In genomic region chr3:103794656-103795055, GRCh38 we compare ENCODE assay signal across 10 cellular contexts.
DNase-seq lines count a peak whose midpoint lies in the region; ATAC-seq and TF ChIP-seq lines count a peak whose summit lies in the region.
"Had no signal": no experiment of that assay in that cellular context is flagged by ENCODE, and none has a peak within 500 bp of the region (broad histone marks: within the 10 kb centered on the region; RNA-seq: fewer than 3 reads in every experiment).

No MANE protein-coding gene starts in this region.

- intact Hi-C loops in activated naive CD4-positive, alpha-beta T cell treated with anti-CD3 and anti-CD28 coated beads for 36 hours (cut with micrococcal nuclease), result no loop called here

- H3K27ac Mint-ChIP-seq in neural crest cell (ENCODE audit: unreplicated experiment), result no peak overlapping the region
- no peak overlapping the region for H3K27ac Mint-ChIP-seq in activated naive CD4-positive, alpha-beta T cell treated with anti-CD3 and anti-CD28 coated beads for 36 hours
- H3K27ac Mint-ChIP-seq in activated T-cell treated with anti-CD3 and anti-CD28 coated beads, Interleukin-2, amount 50 U/mL, for 72 hours, result no peak overlapping the region
- H3K27ac Mint-ChIP-seq: activated CD4-positive, alpha-beta T cell treated with anti-CD3 and anti-CD28 coated beads for 36 hours had no signal

- no peak overlapping the region for H3K27ac ChIP-seq in VCaP
- no peak overlapping the region for H3K27ac ChIP-seq in caudate nucleus (ENCODE audit: low read depth, low read length)

- no peaks in the 10 kb centered on the region for H3K27me3 Mint-ChIP-seq in neural crest cell (ENCODE audit: low read depth)
- H3K27me3 Mint-ChIP-seq in activated naive CD4-positive, alpha-beta T cell treated with anti-CD3 and anti-CD28 coated beads for 36 hours (ENCODE audit: low read depth), result no peaks in the 10 kb centered on the region
- H3K27me3 Mint-ChIP-seq in activated T-cell treated with anti-CD3 and anti-CD28 coated beads, Interleukin-2, amount 50 U/mL, for 72 hours (ENCODE audit: low read depth), result no peaks in the 10 kb centered on the region
- H3K27me3 Mint-ChIP-seq: activated CD4-positive, alpha-beta T cell treated with anti-CD3 and anti-CD28 coated beads for 36 hours had no signal

- H3K9me3 Mint-ChIP-seq in neural crest cell, result peaks cover 3% of the 10 kb centered on the region
- no peaks in the 10 kb centered on the region for H3K9me3 Mint-ChIP-seq in activated naive CD4-positive, alpha-beta T cell treated with anti-CD3 and anti-CD28 coated beads for 36 hours
- peaks cover 0 to 2% of the 10 kb centered on the region in 2 donors for H3K9me3 Mint-ChIP-seq in activated T-cell treated with anti-CD3 and anti-CD28 coated beads, Interleukin-2, amount 50 U/mL, for 72 hours

- TF ChIP-seq EP300 in Ishikawa (IDR thresholded peaks at IDR 0.05; ENCODE audit: borderline replicate concordance), result no peak

- peak; percentile 38; the same call in 1 of the 2 replicates for TF ChIP-seq RAD21 in Ishikawa (IDR thresholded peaks at IDR 0.05; ENCODE audit: low read depth)

- no peak for DNase-seq in GM13977 (ENCODE audit: low spot score)
- no peak for DNase-seq in neural crest cell (ENCODE audit: low read depth, low spot score)
- no peak for DNase-seq in activated naive CD4-positive, alpha-beta T cell treated with anti-CD3 and anti-CD28 coated beads for 36 hours
- no peak for DNase-seq in activated T-cell treated with anti-CD3 and anti-CD28 coated beads, Interleukin-2, amount 50 U/mL, for 72 hours
- DNase-seq in caudate nucleus (lab: John Stamatoyannopoulos, UW), result no peak
- DNase-seq: activated CD4-positive, alpha-beta T cell treated with anti-CD3 and anti-CD28 coated beads for 36 hours; activated naive CD4-positive, alpha-beta T cell treated with Interleukin-2 at 50 U/mL for 16 hours; stimulated activated CD8-positive, alpha-beta memory T cell treated with anti-CD3 and anti-CD28 coated beads, Interleukin-4, amount 100 ng/mL, for 48 hours had no signal

- H3K4me1 Mint-ChIP-seq in neural crest cell, result no peaks in the 10 kb centered on the region
- no peaks in the 10 kb centered on the region for H3K4me1 Mint-ChIP-seq in activated naive CD4-positive, alpha-beta T cell treated with anti-CD3 and anti-CD28 coated beads for 36 hours (ENCODE audit: low read depth)
- no peaks in the 10 kb centered on the region for H3K4me1 Mint-ChIP-seq in activated T-cell treated with anti-CD3 and anti-CD28 coated beads, Interleukin-2, amount 50 U/mL, for 72 hours (ENCODE audit: low read depth)
- H3K4me1 Mint-ChIP-seq: activated CD4-positive, alpha-beta T cell treated with anti-CD3 and anti-CD28 coated beads for 36 hours had no signal

- TF ChIP-seq CTCF in GM13977 (IDR thresholded peaks at IDR 0.05; ENCODE audit: extremely low read depth, insufficient read depth, missing control alignments), result peak; percentile 27
- peak; percentile 69 for TF ChIP-seq CTCF in VCaP (conservative IDR thresholded peaks at IDR 0.05)
- peak; percentile 40 for TF ChIP-seq CTCF in neural crest cell (conservative IDR thresholded peaks at IDR 0.05)

- no peak overlapping the region for H3K4me3 Mint-ChIP-seq in neural crest cell
- no peak overlapping the region for H3K4me3 Mint-ChIP-seq in activated naive CD4-positive, alpha-beta T cell treated with anti-CD3 and anti-CD28 coated beads for 36 hours
- H3K4me3 Mint-ChIP-seq in activated T-cell treated with anti-CD3 and anti-CD28 coated beads, Interleukin-2, amount 50 U/mL, for 72 hours, result no peak overlapping the region
- H3K4me3 Mint-ChIP-seq: activated CD4-positive, alpha-beta T cell treated with anti-CD3 and anti-CD28 coated beads for 36 hours had no signal

- H3K36me3 Mint-ChIP-seq in neural crest cell (ENCODE audit: low read depth), result no peaks in the 10 kb centered on the region
- no peaks in the 10 kb centered on the region for H3K36me3 Mint-ChIP-seq in activated naive CD4-positive, alpha-beta T cell treated with anti-CD3 and anti-CD28 coated beads for 36 hours (ENCODE audit: low read depth)
- H3K36me3 Mint-ChIP-seq in activated T-cell treated with anti-CD3 and anti-CD28 coated beads, Interleukin-2, amount 50 U/mL, for 72 hours (ENCODE audit: insufficient read depth in 2 of 2), result no peaks in the 10 kb centered on the region

- no peak for ATAC-seq in activated T-cell treated with anti-CD3 and anti-CD28 coated beads, Interleukin-2, amount 50 U/mL, for 72 hours (replicated peaks in 1 of 2)
- ATAC-seq: activated CD4-positive, alpha-beta T cell treated with anti-CD3 and anti-CD28 coated beads for 36 hours had no signal

- in situ Hi-C loops in GM13977 (cut with MboI; ENCODE audit: low pct_unique_long_range_greater_than_20kb, low sequenced_read_pairs, unreplicated experiment), result no loop called here

- CTCF ChIA-PET in activated naive CD4-positive, alpha-beta T cell treated with anti-CD3 and anti-CD28 coated beads for 36 hours (lab: Charles Lee), result no interaction called here

TF ChIP-seq in Ishikawa, 13 proteins besides CTCF, POLR2A, EP300 and RAD21:
- TF ChIP-seq FOXM1 (IDR thresholded peaks at IDR 0.05; ENCODE audit: borderline replicate concordance, low read depth) (no peak), MAX (IDR thresholded peaks at IDR 0.05) (no peak), CEBPB (IDR thresholded peaks at IDR 0.05) (no peak), CREB1 (IDR thresholded peaks at IDR 0.05; ENCODE audit: low read depth) (no peak), NFIC (IDR thresholded peaks at IDR 0.05) (no peak), EGR1 (IDR thresholded peaks at IDR 0.05) (no peak), TEAD4 (IDR thresholded peaks at IDR 0.05) (no peak), TAF1 (IDR thresholded peaks at IDR 0.05; ENCODE audit: low read depth) (no peak), ZBTB7A (IDR thresholded peaks at IDR 0.05; ENCODE audit: low read depth) (no peak), TCF12 (IDR thresholded peaks at IDR 0.05; ENCODE audit: low read depth) (no peak), YY1 (IDR thresholded peaks at IDR 0.05; ENCODE audit: low read depth) (no peak)
- TF ChIP-seq, protein P1, sequence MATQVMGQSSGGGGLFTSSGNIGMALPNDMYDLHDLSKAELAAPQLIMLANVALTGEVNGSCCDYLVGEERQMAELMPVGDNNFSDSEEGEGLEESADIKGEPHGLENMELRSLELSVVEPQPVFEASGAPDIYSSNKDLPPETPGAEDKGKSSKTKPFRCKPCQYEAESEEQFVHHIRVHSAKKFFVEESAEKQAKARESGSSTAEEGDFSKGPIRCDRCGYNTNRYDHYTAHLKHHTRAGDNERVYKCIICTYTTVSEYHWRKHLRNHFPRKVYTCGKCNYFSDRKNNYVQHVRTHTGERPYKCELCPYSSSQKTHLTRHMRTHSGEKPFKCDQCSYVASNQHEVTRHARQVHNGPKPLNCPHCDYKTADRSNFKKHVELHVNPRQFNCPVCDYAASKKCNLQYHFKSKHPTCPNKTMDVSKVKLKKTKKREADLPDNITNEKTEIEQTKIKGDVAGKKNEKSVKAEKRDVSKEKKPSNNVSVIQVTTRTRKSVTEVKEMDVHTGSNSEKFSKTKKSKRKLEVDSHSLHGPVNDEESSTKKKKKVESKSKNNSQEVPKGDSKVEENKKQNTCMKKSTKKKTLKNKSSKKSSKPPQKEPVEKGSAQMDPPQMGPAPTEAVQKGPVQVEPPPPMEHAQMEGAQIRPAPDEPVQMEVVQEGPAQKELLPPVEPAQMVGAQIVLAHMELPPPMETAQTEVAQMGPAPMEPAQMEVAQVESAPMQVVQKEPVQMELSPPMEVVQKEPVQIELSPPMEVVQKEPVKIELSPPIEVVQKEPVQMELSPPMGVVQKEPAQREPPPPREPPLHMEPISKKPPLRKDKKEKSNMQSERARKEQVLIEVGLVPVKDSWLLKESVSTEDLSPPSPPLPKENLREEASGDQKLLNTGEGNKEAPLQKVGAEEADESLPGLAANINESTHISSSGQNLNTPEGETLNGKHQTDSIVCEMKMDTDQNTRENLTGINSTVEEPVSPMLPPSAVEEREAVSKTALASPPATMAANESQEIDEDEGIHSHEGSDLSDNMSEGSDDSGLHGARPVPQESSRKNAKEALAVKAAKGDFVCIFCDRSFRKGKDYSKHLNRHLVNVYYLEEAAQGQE (IDR thresholded peaks at IDR 0.05; ENCODE audit: low read depth), result no peak
- TF ChIP-seq, protein P2, sequence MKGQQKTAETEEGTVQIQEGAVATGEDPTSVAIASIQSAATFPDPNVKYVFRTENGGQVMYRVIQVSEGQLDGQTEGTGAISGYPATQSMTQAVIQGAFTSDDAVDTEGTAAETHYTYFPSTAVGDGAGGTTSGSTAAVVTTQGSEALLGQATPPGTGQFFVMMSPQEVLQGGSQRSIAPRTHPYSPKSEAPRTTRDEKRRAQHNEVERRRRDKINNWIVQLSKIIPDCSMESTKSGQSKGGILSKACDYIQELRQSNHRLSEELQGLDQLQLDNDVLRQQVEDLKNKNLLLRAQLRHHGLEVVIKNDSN (IDR thresholded peaks at IDR 0.05), result no peak
